In the genomic region with DNA sequence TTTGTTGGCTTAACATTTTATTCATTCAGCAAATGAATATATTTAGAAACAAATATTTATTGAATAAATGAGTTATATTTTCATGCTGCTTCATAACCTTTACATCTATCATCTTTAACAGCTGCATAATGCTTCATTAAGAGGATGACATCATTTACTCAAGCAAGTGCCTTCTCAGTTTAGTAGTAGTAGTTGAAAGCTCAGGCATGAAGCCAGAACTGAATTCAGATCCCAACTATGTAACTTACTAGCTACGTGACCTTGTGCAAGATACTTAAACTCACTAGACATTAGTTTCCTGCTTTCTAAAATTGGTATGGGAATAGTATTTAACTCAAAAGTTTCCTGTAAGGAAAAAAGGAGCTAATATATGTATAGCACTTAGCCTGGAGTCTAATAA, we compare ENCODE assay signal across 2 cellular contexts.
A peak's percentile ranks its signal among the peaks of the same experiment; 100 is the strongest.
TF ChIP-seq lines count a peak whose summit lies in the region.

No MANE protein-coding gene starts in this region.

TF ChIP-seq in HepG2, 621 proteins besides CTCF, POLR2A, EP300 and RAD21:
- TF ChIP-seq ATF7 (IDR thresholded peaks at IDR 0.05) (peak; percentile 21; the same call in 1 of the 2 replicates), ATF7 (CRISPR knock-in tag; IDR thresholded peaks at IDR 0.05) (no peak)
- TF ChIP-seq, protein P1, sequence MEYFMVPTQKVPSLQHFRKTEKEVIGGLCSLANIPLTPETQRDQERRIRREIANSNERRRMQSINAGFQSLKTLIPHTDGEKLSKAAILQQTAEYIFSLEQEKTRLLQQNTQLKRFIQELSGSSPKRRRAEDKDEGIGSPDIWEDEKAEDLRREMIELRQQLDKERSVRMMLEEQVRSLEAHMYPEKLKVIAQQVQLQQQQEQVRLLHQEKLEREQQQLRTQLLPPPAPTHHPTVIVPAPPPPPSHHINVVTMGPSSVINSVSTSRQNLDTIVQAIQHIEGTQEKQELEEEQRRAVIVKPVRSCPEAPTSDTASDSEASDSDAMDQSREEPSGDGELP (IDR thresholded peaks at IDR 0.05; ENCODE audit: borderline replicate concordance, low read depth): no peak

TF ChIP-seq in GM12878, 131 proteins besides CTCF, POLR2A, EP300 and RAD21 (continued from another document):
- TF ChIP-seq CBFB (IDR thresholded peaks at IDR 0.05; ENCODE audit: low read depth): no peak
- TF ChIP-seq, protein P2, sequence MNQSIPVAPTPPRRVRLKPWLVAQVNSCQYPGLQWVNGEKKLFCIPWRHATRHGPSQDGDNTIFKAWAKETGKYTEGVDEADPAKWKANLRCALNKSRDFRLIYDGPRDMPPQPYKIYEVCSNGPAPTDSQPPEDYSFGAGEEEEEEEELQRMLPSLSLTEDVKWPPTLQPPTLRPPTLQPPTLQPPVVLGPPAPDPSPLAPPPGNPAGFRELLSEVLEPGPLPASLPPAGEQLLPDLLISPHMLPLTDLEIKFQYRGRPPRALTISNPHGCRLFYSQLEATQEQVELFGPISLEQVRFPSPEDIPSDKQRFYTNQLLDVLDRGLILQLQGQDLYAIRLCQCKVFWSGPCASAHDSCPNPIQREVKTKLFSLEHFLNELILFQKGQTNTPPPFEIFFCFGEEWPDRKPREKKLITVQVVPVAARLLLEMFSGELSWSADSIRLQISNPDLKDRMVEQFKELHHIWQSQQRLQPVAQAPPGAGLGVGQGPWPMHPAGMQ (IDR thresholded peaks at IDR 0.05; ENCODE audit: borderline replicate concordance): no peak
- no peak for TF ChIP-seq CREB1 (IDR thresholded peaks at IDR 0.05; ENCODE audit: low read depth)
